ENCODE assay signal across 23 cellular contexts in the genomic region with DNA sequence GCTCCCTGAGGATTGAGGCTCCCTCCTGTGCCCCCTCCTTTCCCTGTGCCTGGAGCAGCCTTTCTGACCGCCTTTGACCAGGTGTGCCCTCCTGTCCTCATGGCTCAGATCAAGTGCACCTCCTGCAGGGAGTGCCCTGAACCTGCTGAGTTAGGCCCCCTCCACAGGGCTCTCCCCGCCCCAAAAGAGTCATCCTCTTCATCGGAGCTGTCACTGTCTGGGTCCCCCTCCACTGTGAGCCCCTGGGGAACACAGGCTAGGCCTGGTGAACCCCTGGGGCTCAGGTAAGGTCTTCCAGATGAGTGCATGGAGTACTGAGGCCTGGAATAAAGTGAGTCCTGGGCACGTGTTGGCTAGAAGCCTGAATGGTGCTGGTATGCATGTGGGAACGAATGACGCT.
DNase-seq lines count a peak whose midpoint lies in the region; ATAC-seq and TF ChIP-seq lines count a peak whose summit lies in the region.
"Had no signal": no experiment of that assay in that cellular context is flagged by ENCODE, and none has a peak within 500 bp of the region (broad histone marks: within the 10 kb centered on the region; RNA-seq: fewer than 3 reads in every experiment).

No MANE protein-coding gene starts in this region.

- WGBS in heart right ventricle, 2 donors, result 90% methylated on average over 6 of the region's 6 CpGs
- 91% methylated on average over 6 of the region's 6 CpGs for WGBS in hepatocyte (ENCODE audit: low lambda C conversion rate, missing lambda C conversion rate)

- H3K9me3 ChIP-seq in heart right ventricle (no peaks in the 10 kb centered on the region), neural progenitor cell (ENCODE audit: low read depth) (no peaks in the 10 kb centered on the region), hepatocyte (ENCODE audit: low read depth) (no peaks in the 10 kb centered on the region)
- H3K9me3 ChIP-seq: BLaER1, Caco-2 had no signal

- H3K4me1 Mint-ChIP-seq in stimulated activated naive CD8-positive, alpha-beta T cell treated with anti-CD3 and anti-CD28 coated beads, Interleukin-15, amount 100 ng/mL, for 72 hours, result no peaks in the 10 kb centered on the region
- H3K4me1 Mint-ChIP-seq in neural progenitor cell, result peaks cover 46% of the 10 kb centered on the region
- H3K4me1 Mint-ChIP-seq: B cell; CD4-positive, CD25-positive, alpha-beta regulatory T cell had no signal

- TF ChIP-seq CTCF in heart right ventricle (IDR thresholded peaks at IDR 0.05) (no peak), neural progenitor cell (IDR thresholded peaks at IDR 0.05) (no peak), hepatocyte (IDR thresholded peaks at IDR 0.05; ENCODE audit: poor library complexity) (no peak)

- no peaks in the 10 kb centered on the region for H3K9me2 ChIP-seq in hepatocyte (replicated peaks; ENCODE audit: insufficient read depth)

- no peaks in the 10 kb centered on the region for H4K20me1 ChIP-seq in neural progenitor cell (ENCODE audit: low read depth)
- H4K20me1 ChIP-seq in hepatocyte (ENCODE audit: insufficient read depth, poor library complexity, severe bottlenecking), result no peaks in the 10 kb centered on the region
- H4K20me1 ChIP-seq: BLaER1 had no signal

- peaks cover 0 to 34% (median 16%) of the 10 kb centered on the region in 7 donors for H3K27me3 ChIP-seq in heart right ventricle
- peaks cover 55% of the 10 kb centered on the region for H3K27me3 ChIP-seq in neural progenitor cell
- no peaks in the 10 kb centered on the region for H3K27me3 ChIP-seq in hepatocyte
- H3K27me3 ChIP-seq: BLaER1 had no signal

- H3K9ac ChIP-seq in neural progenitor cell, result no peak overlapping the region
- H3K9ac ChIP-seq: BLaER1, GM23248 had no signal

- no peak overlapping the region for H3K27ac Mint-ChIP-seq in stimulated activated naive CD8-positive, alpha-beta T cell treated with anti-CD3 and anti-CD28 coated beads, Interleukin-15, amount 100 ng/mL, for 72 hours
- peak overlapping the region; percentile 27 for H3K27ac Mint-ChIP-seq in neural progenitor cell
- H3K27ac Mint-ChIP-seq: B cell; CD4-positive, CD25-positive, alpha-beta regulatory T cell; CD8-positive, alpha-beta T cell; H9 had no signal

- H2AFZ ChIP-seq in neural progenitor cell (replicated peaks), result no peak overlapping the region
- no peak overlapping the region for H2AFZ ChIP-seq in hepatocyte
- H2AFZ ChIP-seq: GM23248 had no signal

- H3F3A ChIP-seq in neural progenitor cell (ENCODE audit: low read depth), result no peaks in the 10 kb centered on the region

- H3K4me3 ChIP-seq in heart right ventricle (no peak overlapping the region), neural progenitor cell (no peak overlapping the region), hepatocyte (no peak overlapping the region)
- H3K4me3 ChIP-seq: BLaER1, GM12878, GM23248 had no signal

- intact Hi-C loops in Right ventricle myocardium inferior (cut with DNase I) (no loop called here), heart right ventricle (cut with DNase I) (loop anchor here in 1 of 10 donors (5.0 kb wide), 1 partner anchor 33 kb away; no protein-coding TSS in a partner anchor)

- no peaks in the 10 kb centered on the region for H3K36me3 ChIP-seq in heart right ventricle
- H3K36me3 ChIP-seq in neural progenitor cell, result no peaks in the 10 kb centered on the region
- no peaks in the 10 kb centered on the region for H3K36me3 ChIP-seq in hepatocyte (replicated peaks; ENCODE audit: insufficient read depth, low read depth)
- H3K36me3 ChIP-seq: BLaER1 had no signal

- no peaks in the 10 kb centered on the region for H3K36me3 Mint-ChIP-seq in neural progenitor cell
- H3K36me3 Mint-ChIP-seq: CD4-positive, CD25-positive, alpha-beta regulatory T cell; CD8-positive, alpha-beta T cell had no signal

- ATAC-seq in Right ventricle myocardium inferior (no peak), heart right ventricle (no peak), HG02885 (IDR thresholded peaks at IDR 0.05; ENCODE audit: poor library complexity, unreplicated experiment) (no peak)
- peak; percentile 18 for ATAC-seq in stimulated activated naive CD8-positive, alpha-beta T cell treated with anti-CD3 and anti-CD28 coated beads, Interleukin-15, amount 100 ng/mL, for 72 hours
- no peak for ATAC-seq in stimulated activated naive CD8-positive, alpha-beta T cell treated with anti-CD3 and anti-CD28 coated beads, Interleukin-15, Interleukin-2, amounts not matched to agents 100 U/mL and 50 U/mL, for 24 hours
- ATAC-seq: CD8-positive, alpha-beta T cell; GM12878; HCT116 had no signal

- peaks cover 82% of the 10 kb centered on the region for H3K27me3 Mint-ChIP-seq in stimulated activated naive CD8-positive, alpha-beta T cell treated with anti-CD3 and anti-CD28 coated beads, Interleukin-15, amount 100 ng/mL, for 72 hours
- H3K27me3 Mint-ChIP-seq in neural progenitor cell (ENCODE audit: insufficient read depth, low read depth), result peaks cover 37% of the 10 kb centered on the region

- H3K9me3 Mint-ChIP-seq in stimulated activated naive CD8-positive, alpha-beta T cell treated with anti-CD3 and anti-CD28 coated beads, Interleukin-15, amount 100 ng/mL, for 72 hours, result no peaks in the 10 kb centered on the region
- H3K9me3 Mint-ChIP-seq in neural progenitor cell, result peaks cover 2% of the 10 kb centered on the region
- H3K9me3 Mint-ChIP-seq: CD8-positive, alpha-beta T cell had no signal

- H3K4me1 ChIP-seq in heart right ventricle, result peaks cover 5 to 24% (median 18%) of the 10 kb centered on the region in 9 donors
- peaks cover 4% of the 10 kb centered on the region for H3K4me1 ChIP-seq in neural progenitor cell
- peaks cover 18% of the 10 kb centered on the region for H3K4me1 ChIP-seq in hepatocyte (ENCODE audit: insufficient read depth)
- H3K4me1 ChIP-seq: BLaER1 had no signal

- DNase-seq in Right ventricle myocardium inferior (ENCODE audit: missing footprints), result peak; percentile 26
- no peak for DNase-seq in heart right ventricle
- DNase-seq in stimulated activated naive CD8-positive, alpha-beta T cell treated with anti-CD3 and anti-CD28 coated beads, Interleukin-15, amount 100 ng/mL, for 72 hours, result no peak
- DNase-seq in stimulated activated naive CD8-positive, alpha-beta T cell treated with anti-CD3 and anti-CD28 coated beads, Interleukin-15, Interleukin-2, amounts not matched to agents 100 U/mL and 50 U/mL, for 24 hours, result no peak
- no peak for DNase-seq in neural progenitor cell (ENCODE audit: low spot score)
- no peak for DNase-seq in hepatocyte (ENCODE audit: low spot score)
- DNase-seq in RKO (ENCODE audit: low spot score), result no peak
- DNase-seq: Caco-2; CD4-positive, CD25-positive, alpha-beta regulatory T cell; CD8-positive, alpha-beta T cell; DMS153; DMS79; EL; GDM1; GM23248; H9 had no signal

- no peak overlapping the region for H3K4me3 Mint-ChIP-seq in stimulated activated naive CD8-positive, alpha-beta T cell treated with anti-CD3 and anti-CD28 coated beads, Interleukin-15, amount 100 ng/mL, for 72 hours
- no peak overlapping the region for H3K4me3 Mint-ChIP-seq in neural progenitor cell
- H3K4me3 Mint-ChIP-seq: B cell; CD8-positive, alpha-beta T cell; H9 had no signal

- no peak overlapping the region for H3K27ac ChIP-seq in heart right ventricle
- no peak overlapping the region for H3K27ac ChIP-seq in neural progenitor cell
- no peak overlapping the region for H3K27ac ChIP-seq in hepatocyte
- H3K27ac ChIP-seq: 22Rv1, BLaER1, C4-2B, GM23248 had no signal

- no peak overlapping the region for H3K4me2 ChIP-seq in neural progenitor cell
- H3K4me2 ChIP-seq in hepatocyte, result no peak overlapping the region
- H3K4me2 ChIP-seq: BLaER1 had no signal

- no peaks in the 10 kb centered on the region for H3K79me2 ChIP-seq in neural progenitor cell (ENCODE audit: low read depth)
- no peaks in the 10 kb centered on the region for H3K79me2 ChIP-seq in hepatocyte
